8 cellular contexts compared by ENCODE assay signal in genomic region chr16:56451753-56452689, GRCh38. TPM values are rescaled to one million over a fixed set of nuclear protein-coding genes. Genes with fewer than 3 reads are reported as not detected.
DNase-seq lines count a peak whose midpoint lies in the region; ATAC-seq and TF ChIP-seq lines count a peak whose summit lies in the region.

No MANE protein-coding gene starts in this region.

- no peaks in the 10 kb centered on the region for H3K27me3 ChIP-seq in NT2/D1 (ENCODE audit: insufficient read depth, insufficient read length)
- no peaks in the 10 kb centered on the region for H3K27me3 ChIP-seq in body of pancreas
- H3K27me3 ChIP-seq in spleen (replicated peaks in 1 of 7): no peaks in the 10 kb centered on the region

- intact Hi-C loops in body of pancreas (cut with DNase I) (no loop called here), spleen (cut with DNase I; ENCODE audit: low total_unique reads) (no loop called here)

- no peak for TF ChIP-seq POLR2A in body of pancreas (IDR thresholded peaks at IDR 0.05)
- no peak for TF ChIP-seq POLR2A in spleen (IDR thresholded peaks at IDR 0.05)

- H3K27ac ChIP-seq in body of pancreas: peak overlapping the region; percentile 57 to 87 (median 82)
- H3K27ac ChIP-seq in spleen: peak overlapping the region; percentile 75 to 91 (median 86)

- ATAC-seq in GM19043 (IDR thresholded peaks at IDR 0.05; ENCODE audit: low read depth, unreplicated experiment): peak; percentile 32
- peak; percentile 29 for ATAC-seq in HG03108 (IDR thresholded peaks at IDR 0.05; ENCODE audit: unreplicated experiment)
- peak; percentile 58 for ATAC-seq in body of pancreas

- H3K4me3 ChIP-seq in NT2/D1 (ENCODE audit: insufficient read length, low read depth): peak overlapping the region; percentile 97
- peak overlapping the region; percentile 87 to 94 for H3K4me3 ChIP-seq in body of pancreas
- H3K4me3 ChIP-seq in spleen: peak overlapping the region; percentile 84 to 98 (median 90)

- H3K4me1 ChIP-seq in NT2/D1 (ENCODE audit: insufficient read depth, insufficient read length) (no peaks in the 10 kb centered on the region), body of pancreas (peaks cover 44% of the 10 kb centered on the region), spleen (peaks cover 20 to 57% (median 49%) of the 10 kb centered on the region in 6 donors)

- DNase-seq in D341Med (ENCODE audit: low spot score): peak; percentile 75
- DNase-seq in NT2/D1 (ENCODE audit: low read depth, low spot score): no peak
- DNase-seq in body of pancreas: peak; percentile 53 to 69 (median 64)
- DNase-seq in iPS-NIHi7 (ENCODE audit: extremely low spot score): peak; percentile 76
- no peak for DNase-seq in spleen
- no peak for DNase-seq in midbrain (lab: John Stamatoyannopoulos, UW)

- WGBS in body of pancreas, 2 donors: 3 to 5% methylated on average over 22 to 31 of the region's 31 CpGs
- 7 to 15% (median 12%) methylated on average over 31 of the region's 31 CpGs for WGBS in spleen, 5 donors

- peak overlapping the region; percentile 91 for H3K9ac ChIP-seq in NT2/D1 (ENCODE audit: insufficient read length, low read depth)

- TF ChIP-seq CTCF in body of pancreas (IDR thresholded peaks at IDR 0.05): no peak
- TF ChIP-seq CTCF in spleen (IDR thresholded peaks at IDR 0.05 in 8 of 11, conservative IDR thresholded peaks at IDR 0.05 in 3 of 11): no peak

- H3K36me3 ChIP-seq in NT2/D1 (ENCODE audit: insufficient read depth, insufficient read length, low read length) (peaks cover 57% of the 10 kb centered on the region), body of pancreas (replicated peaks in 1 of 2; ENCODE audit: insufficient read depth in 1 of 2, low read depth in 2 of 2) (peaks cover 0 to 8% of the 10 kb centered on the region in 2 donors), spleen (peaks cover 0 to 47% (median 38%) of the 10 kb centered on the region in 6 donors)

- H3K9me3 ChIP-seq in NT2/D1 (ENCODE audit: insufficient read depth, low read length) (no peaks in the 10 kb centered on the region), body of pancreas (no peaks in the 10 kb centered on the region), spleen (no peaks in the 10 kb centered on the region)

RNA-seq across cellular contexts. Expression of gene OGFOD1, which starts 0.7 kb away (rescaled TPM):
- total RNA-seq in body of pancreas (10 to 100 TPM in 1 of 2 donors, 1 to 10 TPM in 1; 6.6 to 15.6 TPM), spleen (10 to 100 TPM; 22.8 to 34.7 (median 30.5) TPM)
- 10 to 100 TPM in 2 of 3 donors, 1 to 10 TPM in 1; 6.9 to 11.6 (median 10.3) TPM for polyA plus RNA-seq in spleen

RNA-seq across cellular contexts. Expression of gene NUDT21, which starts 0.9 kb away (rescaled TPM):
- total RNA-seq in body of pancreas: 10 to 100 TPM in 1 of 2 donors, 1 to 10 TPM in 1; 9.2 to 24.6 TPM
- 10 to 100 TPM; 52.8 to 93.0 (median 83.2) TPM for total RNA-seq in spleen
- 10 to 100 TPM; 19.4 to 36.8 (median 29.2) TPM for polyA plus RNA-seq in spleen

RNA-seq across cellular contexts. Expression of gene AMFR, which starts 26.7 kb away (rescaled TPM):
- 100 to 1,000 TPM in 1 of 2 donors, 10 to 100 TPM in 1; 87.7 to 130 TPM for total RNA-seq in body of pancreas
- 100 to 1,000 TPM in 5 of 7 donors, 10 to 100 TPM in 2; 88.5 to 249 (median 126) TPM for total RNA-seq in spleen
- polyA plus RNA-seq in spleen: 10 to 100 TPM; 48.1 to 74.4 (median 56.2) TPM

Comparison
In these comparisons a context has a peak if more than half of its experiments do, and no peak if none do; other contexts are left out.
1. DNase-seq: peak in D341Med (single experiment), body of pancreas (4 of 4) and iPS-NIHi7 (single experiment); none in NT2/D1 (single experiment), spleen (single experiment) and midbrain (single experiment).
2. Peak in every context shown above with its lines, with median percentiles within 50 percentile points of each other: ATAC-seq and H3K4me3 ChIP-seq.